Comparison of ENCODE assay signal across 18 cellular contexts in genomic region chr5:80874162-80874561, GRCh38.
"Had no signal": no experiment of that assay in that cellular context is flagged by ENCODE, and none has a peak within 500 bp of the region (broad histone marks: within the 10 kb centered on the region; RNA-seq: fewer than 3 reads in every experiment).

No MANE protein-coding gene starts in this region.

- H3K4me1 ChIP-seq: body of pancreas, colonic mucosa, foreskin keratinocyte, suprapubic skin, transverse colon, vagina had no signal

- H3K9me3 ChIP-seq: body of pancreas, colonic mucosa, suprapubic skin, transverse colon, vagina had no signal

- ATAC-seq: activated CD8-positive, alpha-beta T cell treated with anti-CD3 and anti-CD28 coated beads for 36 hours; body of pancreas; foreskin keratinocyte; T-cell had no signal

- DNase-seq: activated CD4-positive, alpha-beta T cell treated with anti-CD3 and anti-CD28 coated beads for 48 hours; activated CD4-positive, CD25-positive, alpha-beta regulatory T cell; activated CD8-positive, alpha-beta T cell treated with anti-CD3 and anti-CD28 coated beads for 36 hours; activated naive CD4-positive, alpha-beta T cell treated with anti-CD3 and anti-CD28 coated beads for 36 hours; activated T-cell treated with anti-CD3 and anti-CD28 coated beads, Interleukin-2, amount 50 U/mL, for 24 hours; body of pancreas; caudate nucleus; colonic mucosa; foreskin keratinocyte; glutamatergic neuron; hypothalamus; nephron progenitor cell; T-cell; T-helper 9 cell; transverse colon had no signal

- H3K4me3 ChIP-seq: body of pancreas, colonic mucosa, lung, suprapubic skin, transverse colon, vagina had no signal

- H3K27me3 ChIP-seq: body of pancreas, colonic mucosa, foreskin keratinocyte, suprapubic skin, transverse colon, vagina had no signal

- H3K36me3 ChIP-seq: colonic mucosa had no signal

- H3K27ac ChIP-seq: body of pancreas, colonic mucosa, foreskin keratinocyte, suprapubic skin, transverse colon, vagina had no signal
